30 cellular contexts compared by ENCODE assay signal in genomic region chr15:45670061-45670460, GRCh38. TPM values are rescaled to one million over a fixed set of nuclear protein-coding genes. Genes with fewer than 3 reads are reported as not detected.
DNase-seq lines count a peak whose midpoint lies in the region; ATAC-seq and TF ChIP-seq lines count a peak whose summit lies in the region.
"Had no signal": no experiment of that assay in that cellular context is flagged by ENCODE, and none has a peak within 500 bp of the region (broad histone marks: within the 10 kb centered on the region; RNA-seq: fewer than 3 reads in every experiment).

No MANE protein-coding gene starts in this region.

- ATAC-seq in GM19351 (IDR thresholded peaks at IDR 0.05; ENCODE audit: unreplicated experiment) (no peak), psoas muscle (no peak), HG03439 (IDR thresholded peaks at IDR 0.05; ENCODE audit: unreplicated experiment) (no peak)
- ATAC-seq: activated CD8-positive, alpha-beta memory T cell treated with anti-CD3 and anti-CD28 coated beads, Interleukin-2, amount 10 ng/mL, durations not matched to agents 7 days and 5 days; K562; left lobe of liver; sciatic nerve had no signal

- H4K20me1 ChIP-seq in mammary epithelial cell (ENCODE audit: insufficient read depth, low read length) = no peaks in the 10 kb centered on the region

- no peaks in the 10 kb centered on the region for H3K4me1 ChIP-seq in mammary epithelial cell (ENCODE audit: insufficient read depth, low read length)
- H3K4me1 ChIP-seq in suprapubic skin = peaks cover 5% of the 10 kb centered on the region
- no peaks in the 10 kb centered on the region for H3K4me1 ChIP-seq in psoas muscle
- H3K4me1 ChIP-seq: prostate gland had no signal

- no peak for TF ChIP-seq EP300 in suprapubic skin (IDR thresholded peaks at IDR 0.05)

- dilution Hi-C loops in mammary epithelial cell (cut with HindIII; ENCODE audit: low sequenced_read_pairs) = loop anchor here (5.0 kb wide), 1 partner anchor 97 kb away; no protein-coding TSS in a partner anchor

- TF ChIP-seq POLR2A in suprapubic skin (IDR thresholded peaks at IDR 0.05) = no peak

- WGBS in mammary epithelial cell (ENCODE audit: low coverage, missing lambda C conversion rate) = 100% methylated on average over 5 of the region's 5 CpGs
- WGBS in suprapubic skin = 76% methylated on average over 5 of the region's 5 CpGs
- 68 to 76% (median 69%) methylated on average over 5 of the region's 5 CpGs for WGBS in psoas muscle, 3 donors

- H3K79me2 ChIP-seq in mammary epithelial cell (ENCODE audit: insufficient read depth, low read length) = peaks cover 11% of the 10 kb centered on the region

- H3K4me3 ChIP-seq in mammary epithelial cell (replicated peaks in 1 of 3; ENCODE audit: insufficient read depth in 1 of 3, low read depth in 2 of 3, low read length in 3 of 3) (no peak overlapping the region), fibroblast of villous mesenchyme (ENCODE audit: low read depth, low read length) (no peak overlapping the region), suprapubic skin (no peak overlapping the region), psoas muscle (no peak overlapping the region)
- H3K4me3 ChIP-seq: K562, prostate gland had no signal

- no peaks in the 10 kb centered on the region for H3K27me3 ChIP-seq in mammary epithelial cell (ENCODE audit: insufficient read depth, low read length)
- no peaks in the 10 kb centered on the region for H3K27me3 ChIP-seq in suprapubic skin
- no peaks in the 10 kb centered on the region for H3K27me3 ChIP-seq in psoas muscle (ENCODE audit: insufficient read depth in 3 of 3, low read length in 2 of 3)

- TF ChIP-seq CTCF in mammary epithelial cell (conservative IDR thresholded peaks at IDR 0.05 in 1 of 2, IDR thresholded peaks at IDR 0.05 in 1 of 2; ENCODE audit: extremely low read depth in 1 of 2, insufficient read depth in 1 of 2, low read depth in 1 of 2, low read length in 2 of 2) (no peak), fibroblast of villous mesenchyme (IDR thresholded peaks at IDR 0.05; ENCODE audit: insufficient read depth, low read depth, low read length) (no peak), suprapubic skin (IDR thresholded peaks at IDR 0.05) (no peak), psoas muscle (IDR thresholded peaks at IDR 0.05) (no peak)

- H3K9me3 ChIP-seq in mammary epithelial cell (replicated peaks; ENCODE audit: insufficient read depth, low read length) (no peaks in the 10 kb centered on the region), suprapubic skin (no peaks in the 10 kb centered on the region), psoas muscle (no peaks in the 10 kb centered on the region)
- H3K9me3 ChIP-seq: prostate gland had no signal

- H3K27ac ChIP-seq in mammary epithelial cell (ENCODE audit: insufficient read depth, low read depth, low read length) (no peak overlapping the region), suprapubic skin (peak overlapping the region; percentile 20), psoas muscle (no peak overlapping the region)
- H3K27ac ChIP-seq: prostate gland had no signal

- in situ Hi-C loops in mammary epithelial cell (cut with MboI; ENCODE audit: low sequenced_read_pairs in 2 of 2) = loop anchor here in 1 of 2 donors (25.0 kb wide), 1 partner anchor 108 kb away; no protein-coding TSS in a partner anchor

- no peak overlapping the region for H2AFZ ChIP-seq in mammary epithelial cell (ENCODE audit: low read depth, low read length)

- intact Hi-C loops in mammary epithelial cell (cut with micrococcal nuclease) (no loop called here), psoas muscle (cut with DNase I) (no loop called here)

- peaks cover 14% of the 10 kb centered on the region for H3K36me3 ChIP-seq in mammary epithelial cell (ENCODE audit: insufficient read depth, low read length)
- H3K36me3 ChIP-seq in suprapubic skin = peaks cover 39% of the 10 kb centered on the region
- H3K36me3 ChIP-seq in psoas muscle (ENCODE audit: insufficient read depth in 1 of 2, low read depth in 1 of 2) = peaks cover 18 to 85% of the 10 kb centered on the region in 2 donors

- CTCF ChIA-PET in mammary epithelial cell (lab: Charles Lee; ENCODE audit: low non-redundant PET) = no interaction called here

- no peak overlapping the region for H3K9ac ChIP-seq in mammary epithelial cell (ENCODE audit: insufficient read depth, low read length)

- H3K4me2 ChIP-seq in mammary epithelial cell (ENCODE audit: insufficient read depth, low read depth, low read length) = no peak overlapping the region

- BruUV-seq in mammary epithelial cell (replicated peaks; lab: Mats Ljungman, UMichigan) = TSS peak; percentile 25

- DNase-seq in GM03348 (ENCODE audit: low spot score) (peak; percentile 28), mammary epithelial cell (no peak), fibroblast of villous mesenchyme (ENCODE audit: low read depth) (peak; percentile 72), suprapubic skin (ENCODE audit: low spot score in 2 of 2) (no peak), psoas muscle (no peak)
- DNase-seq: activated B cell treated with CpG ODN at 0.5 μM for 24 hours; activated CD4-positive, alpha-beta T cell treated with anti-CD3 and anti-CD28 coated beads, Interleukin-2, amount 50 U/mL, for 4 hours; activated CD8-positive, alpha-beta memory T cell treated with anti-CD3 and anti-CD28 coated beads, Interleukin-2, amount 10 ng/mL, durations not matched to agents 7 days and 5 days; activated naive CD4-positive, alpha-beta T cell treated with Interleukin-2 at 50 U/mL for 16 hours; activated T-cell treated with anti-CD3 and anti-CD28 coated beads, Interleukin-2, amount 50 U/mL, for 48 hours; CD4-positive, alpha-beta memory T cell; central memory CD4-positive, alpha-beta T cell; cortex of kidney; effector memory CD4-positive, alpha-beta T cell; immature natural killer cell; NCI-H1092; NCI-H1694; NCI-H446; NCI-H82; SIG-M5; stimulated activated CD4-positive, alpha-beta T cell treated with anti-CD3 and anti-CD28 coated beads, Interleukin-12 subunit alpha, Interleukin-12 subunit beta, amount 100 ng/mL, for 4 hours; stimulated activated CD4-positive, alpha-beta T cell treated with anti-CD3 and anti-CD28 coated beads, Interleukin-2, amount 100 ng/mL, for 48 hours; SW 1271; T1000 had no signal

RNA-seq across cellular contexts. Expression of gene SQOR, which starts 35.2 kb away (rescaled TPM):
- total RNA-seq in mammary epithelial cell (100 to 1,000 TPM in 1 of 2 donors, 10 to 100 TPM in 1; 65.7 to 125 TPM), fibroblast of villous mesenchyme (46.7 and 81.6 TPM in 2 replicates), suprapubic skin (10 to 100 TPM; 33.2 to 46.8 (median 39.9) TPM), psoas muscle (100 to 1,000 TPM in 3 of 4 donors, 10 to 100 TPM in 1; 46.5 to 174 (median 152) TPM)
- polyA plus RNA-seq in mammary epithelial cell (138 TPM), psoas muscle (100 to 1,000 TPM in 1 of 3 donors, 10 to 100 TPM in 2; 67.6 to 142 (median 70.2) TPM)
- 297 TPM for polyA minus RNA-seq in mammary epithelial cell

Comparison
In these comparisons a context has a peak if more than half of its experiments do, and no peak if none do; other contexts are left out.
1. DNase-seq: peak in GM03348 (single experiment) and fibroblast of villous mesenchyme (single experiment); none in mammary epithelial cell (single experiment), suprapubic skin (0 of 2) and psoas muscle (0 of 2).